Comparison of ENCODE assay signal across 35 cellular contexts in genomic region chr3:7207928-7208327, GRCh38.
"Had no signal": no experiment of that assay in that cellular context is flagged by ENCODE, and none has a peak within 500 bp of the region (broad histone marks: within the 10 kb centered on the region; RNA-seq: fewer than 3 reads in every experiment).

No MANE protein-coding gene starts in this region.

- H3K36me3 ChIP-seq: MG63 had no signal

- H3K27me3 ChIP-seq: MG63 had no signal

- H3K9me3 ChIP-seq: MG63 had no signal

- H3K4me3 ChIP-seq: MG63 had no signal

- DNase-seq: Karpas-422, Kasumi-1, MG63, MM.1S, MV-4-11, NCI-H1048, NCI-H1092, NCI-H1092 treated with DMSO at 0.1 percent for 48 hours, NCI-H1105, NCI-H1105 treated with DMSO at 0.1 percent for 48 hours, NCI-H1417, NCI-H1417 treated with DMSO at 0.1 percent for 48 hours, NCI-H1436, NCI-H1436 treated with DMSO at 0.1 percent for 48 hours, NCI-H146, NCI-H1694, NCI-H1694 treated with DMSO at 0.1 percent for 48 hours, NCI-H187, NCI-H187 treated with DMSO at 0.1 percent for 48 hours, NCI-H1930, NCI-H2029, NCI-H2029 treated with DMSO at 0.1 percent for 48 hours, NCI-H2081, NCI-H2081 treated with DMSO at 0.1 percent for 48 hours, NCI-H2107, NCI-H2171, NCI-H2171 treated with DMSO at 0.1 percent for 48 hours, NCI-H2227 treated with DMSO at 0.1 percent for 48 hours, NCI-H226, NCI-H345, NCI-H446, NCI-H446 treated with DMSO at 0.1 percent for 48 hours, NCI-H510A, NCI-H510A treated with DMSO at 0.1 percent for 48 hours, NCI-H524 had no signal
